In the genomic region with DNA sequence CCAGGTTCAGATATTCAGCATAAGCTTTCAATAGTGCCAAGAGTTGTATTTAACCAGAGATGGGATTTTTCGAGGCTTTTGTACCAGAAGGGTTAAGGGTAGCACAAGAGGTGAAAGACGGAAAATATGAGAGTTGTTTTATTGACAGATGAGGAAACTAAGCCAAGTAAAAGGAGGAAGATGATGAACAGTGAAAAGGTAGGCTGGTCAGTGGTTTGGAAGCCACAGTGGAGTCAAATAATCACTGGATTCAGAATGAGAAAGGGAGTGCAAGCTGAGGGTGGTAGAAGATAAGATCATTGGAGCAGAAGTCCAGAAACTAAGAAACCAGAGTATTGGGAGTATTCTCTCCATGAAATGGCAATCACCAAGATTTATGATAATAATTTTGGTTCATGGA, we compare ENCODE assay signal across 31 cellular contexts. TPM values are rescaled to one million over a fixed set of nuclear protein-coding genes. Genes with fewer than 3 reads are reported as not detected.
"Had no signal": no experiment of that assay in that cellular context is flagged by ENCODE, and none has a peak within 500 bp of the region (broad histone marks: within the 10 kb centered on the region; RNA-seq: fewer than 3 reads in every experiment).

No MANE protein-coding gene starts in this region.

- H3K4me3 Mint-ChIP-seq: activated CD4-positive, alpha-beta T cell treated with anti-CD3 and anti-CD28 coated beads for 36 hours; activated CD4-positive, alpha-beta T cell treated with anti-CD3 and anti-CD28 coated beads, Interleukin-2, amount 10 ng/mL, durations not matched to agents 7 days and 5 days; activated CD8-positive, alpha-beta T cell treated with anti-CD3 and anti-CD28 coated beads, Interleukin-2, amount 10 ng/mL, durations not matched to agents 7 days and 5 days; activated naive CD4-positive, alpha-beta T cell treated with anti-CD3 and anti-CD28 coated beads, Interleukin-2, amount 50 U/mL, for 24 hours; activated T-cell treated with anti-CD3 and anti-CD28 coated beads, Interleukin-2, amount 50 U/mL, for 24 hours; T-helper 1 cell treated with Interleukin-12 subunit alpha and Interleukin-12 subunit beta and Interleukin-4 antibody, amounts not matched to agents 30 μg/mL and 1 μg/mL, for 36 hours; T-helper 2 cell treated with Interferon-gamma antibody and Interleukin-4, amounts not matched to agents 5 μg/mL and 100 μg/mL, for 36 hours had no signal

- ATAC-seq: activated CD4-positive, alpha-beta T cell treated with anti-CD3 and anti-CD28 coated beads for 36 hours; activated CD4-positive, CD25-positive, alpha-beta regulatory T cell treated with anti-CD3 and anti-CD28 coated beads, Interleukin-2, amount 50 U/mL, for 24 hours; activated CD8-positive, alpha-beta T cell treated with anti-CD3 and anti-CD28 coated beads, Interleukin-2, amount 10 ng/mL, durations not matched to agents 7 days and 5 days; PC-3 had no signal

- H3K27me3 Mint-ChIP-seq: activated CD4-positive, alpha-beta T cell treated with anti-CD3 and anti-CD28 coated beads for 36 hours; activated CD4-positive, alpha-beta T cell treated with anti-CD3 and anti-CD28 coated beads, Interleukin-2, amount 10 ng/mL, durations not matched to agents 7 days and 5 days; activated naive CD4-positive, alpha-beta T cell treated with anti-CD3 and anti-CD28 coated beads, Interleukin-2, amount 50 U/mL, for 24 hours; activated T-cell treated with anti-CD3 and anti-CD28 coated beads, Interleukin-2, amount 50 U/mL, for 24 hours had no signal

- H3K4me2 ChIP-seq: SK-N-SH had no signal

- H3K9ac ChIP-seq: SK-N-SH had no signal

- H3K9me3 Mint-ChIP-seq: activated CD4-positive, alpha-beta T cell treated with anti-CD3 and anti-CD28 coated beads, Interleukin-2, amount 10 ng/mL, durations not matched to agents 7 days and 5 days; activated T-cell treated with anti-CD3 and anti-CD28 coated beads, Interleukin-2, amount 50 U/mL, for 24 hours; T-helper 1 cell treated with Interleukin-12 subunit alpha and Interleukin-12 subunit beta and Interleukin-4 antibody, amounts not matched to agents 30 μg/mL and 1 μg/mL, for 36 hours; T-helper 2 cell treated with Interferon-gamma antibody and Interleukin-4, amounts not matched to agents 5 μg/mL and 100 μg/mL, for 36 hours had no signal

- H3K27ac Mint-ChIP-seq: activated CD4-positive, alpha-beta T cell treated with anti-CD3 and anti-CD28 coated beads for 36 hours; activated CD4-positive, alpha-beta T cell treated with anti-CD3 and anti-CD28 coated beads, Interleukin-2, amount 10 ng/mL, durations not matched to agents 7 days and 5 days; activated CD8-positive, alpha-beta T cell treated with anti-CD3 and anti-CD28 coated beads, Interleukin-2, amount 10 ng/mL, durations not matched to agents 7 days and 5 days; activated naive CD4-positive, alpha-beta T cell treated with anti-CD3 and anti-CD28 coated beads, Interleukin-2, amount 50 U/mL, for 24 hours; activated T-cell treated with anti-CD3 and anti-CD28 coated beads, Interleukin-2, amount 50 U/mL, for 24 hours; T-helper 1 cell treated with Interleukin-12 subunit alpha and Interleukin-12 subunit beta and Interleukin-4 antibody, amounts not matched to agents 30 μg/mL and 1 μg/mL, for 36 hours; T-helper 2 cell treated with Interferon-gamma antibody and Interleukin-4, amounts not matched to agents 5 μg/mL and 100 μg/mL, for 36 hours had no signal

- H3K27me3 ChIP-seq: brain microvascular endothelial cell, MG63, Peyer's patch, SJSA1 had no signal

- H3K4me1 Mint-ChIP-seq: activated CD4-positive, alpha-beta T cell treated with anti-CD3 and anti-CD28 coated beads, Interleukin-2, amount 10 ng/mL, durations not matched to agents 7 days and 5 days had no signal

- H3K4me1 ChIP-seq: Peyer's patch, SJSA1 had no signal

- DNase-seq: activated CD4-positive, alpha-beta T cell treated with anti-CD3 and anti-CD28 coated beads for 36 hours; activated CD4-positive, alpha-beta T cell treated with anti-CD3 and anti-CD28 coated beads, Interleukin-2, amount 10 ng/mL, durations not matched to agents 7 days and 5 days; activated CD4-positive, alpha-beta T cell treated with anti-CD3 and anti-CD28 coated beads, Interleukin-2, amount 50 U/mL, for 48 hours; activated CD8-positive, alpha-beta T cell treated with anti-CD3 and anti-CD28 coated beads, Interleukin-2, amount 10 ng/mL, durations not matched to agents 7 days and 5 days; activated effector memory CD4-positive, alpha-beta T cell treated with anti-CD3 and anti-CD28 coated beads, Interleukin-2, amount 50 U/mL, for 16 hours; activated naive CD4-positive, alpha-beta T cell; activated T-cell treated with anti-CD3 and anti-CD28 coated beads, Interleukin-2, amount 50 U/mL, for 24 hours; amniotic stem cell; aorta; brain microvascular endothelial cell; central memory CD4-positive, alpha-beta T cell; Kasumi-1; KG1; MG63; NCI-H1048; NCI-H1105 treated with DMSO at 0.1 percent for 48 hours; NCI-H1436; NCI-H1694; NCI-H2029; NCI-H345; NCI-H524 treated with DMSO at 0.1 percent for 48 hours; PC-3; Peyer's patch; RPMI8226; SHP77 treated with DMSO at 0.1 percent for 48 hours; SK-N-SH had no signal

- H3K4me3 ChIP-seq: MG63, Peyer's patch, SJSA1 had no signal

- H3K27ac ChIP-seq: brain microvascular endothelial cell, Peyer's patch, SJSA1 had no signal

RNA-seq across cellular contexts. Expression of gene ANGPTL1, which starts 45.7 kb away (rescaled TPM):
- total RNA-seq: activated CD4-positive, alpha-beta T cell treated with anti-CD3 and anti-CD28 coated beads for 36 hours; activated CD4-positive, alpha-beta T cell treated with anti-CD3 and anti-CD28 coated beads, Interleukin-2, amount 10 ng/mL, durations not matched to agents 7 days and 5 days; activated CD8-positive, alpha-beta T cell treated with anti-CD3 and anti-CD28 coated beads, Interleukin-2, amount 10 ng/mL, durations not matched to agents 7 days and 5 days; PC-3 had no signal
- polyA plus RNA-seq: SK-N-SH had no signal
